ENCODE assay signal across 1 cellular context in genomic region chr4:9152182-9153007, GRCh38.
TF ChIP-seq lines count a peak whose summit lies in the region.
"Not testable (repeated sequence)": the region's sequence is repeated elsewhere in the genome, so short reads cannot be mapped to it uniquely, and the experiment has no call there.

No MANE protein-coding gene starts in this region.

TF ChIP-seq in HepG2, 621 proteins besides CTCF, POLR2A, EP300 and RAD21 (continued from another document):
- TF ChIP-seq, protein P1, sequence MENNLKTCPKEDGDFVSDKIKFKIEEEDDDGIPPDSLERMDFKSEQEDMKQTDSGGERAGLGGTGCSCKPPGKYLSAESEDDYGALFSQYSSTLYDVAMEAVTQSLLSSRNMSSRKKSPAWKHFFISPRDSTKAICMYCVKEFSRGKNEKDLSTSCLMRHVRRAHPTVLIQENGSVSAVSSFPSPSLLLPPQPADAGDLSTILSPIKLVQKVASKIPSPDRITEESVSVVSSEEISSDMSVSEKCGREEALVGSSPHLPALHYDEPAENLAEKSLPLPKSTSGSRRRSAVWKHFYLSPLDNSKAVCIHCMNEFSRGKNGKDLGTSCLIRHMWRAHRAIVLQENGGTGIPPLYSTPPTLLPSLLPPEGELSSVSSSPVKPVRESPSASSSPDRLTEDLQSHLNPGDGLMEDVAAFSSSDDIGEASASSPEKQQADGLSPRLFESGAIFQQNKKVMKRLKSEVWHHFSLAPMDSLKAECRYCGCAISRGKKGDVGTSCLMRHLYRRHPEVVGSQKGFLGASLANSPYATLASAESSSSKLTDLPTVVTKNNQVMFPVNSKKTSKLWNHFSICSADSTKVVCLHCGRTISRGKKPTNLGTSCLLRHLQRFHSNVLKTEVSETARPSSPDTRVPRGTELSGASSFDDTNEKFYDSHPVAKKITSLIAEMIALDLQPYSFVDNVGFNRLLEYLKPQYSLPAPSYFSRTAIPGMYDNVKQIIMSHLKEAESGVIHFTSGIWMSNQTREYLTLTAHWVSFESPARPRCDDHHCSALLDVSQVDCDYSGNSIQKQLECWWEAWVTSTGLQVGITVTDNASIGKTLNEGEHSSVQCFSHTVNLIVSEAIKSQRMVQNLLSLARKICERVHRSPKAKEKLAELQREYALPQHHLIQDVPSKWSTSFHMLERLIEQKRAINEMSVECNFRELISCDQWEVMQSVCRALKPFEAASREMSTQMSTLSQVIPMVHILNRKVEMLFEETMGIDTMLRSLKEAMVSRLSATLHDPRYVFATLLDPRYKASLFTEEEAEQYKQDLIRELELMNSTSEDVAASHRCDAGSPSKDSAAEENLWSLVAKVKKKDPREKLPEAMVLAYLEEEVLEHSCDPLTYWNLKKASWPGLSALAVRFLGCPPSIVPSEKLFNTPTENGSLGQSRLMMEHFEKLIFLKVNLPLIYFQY (CRISPR knock-in tag; IDR thresholded peaks at IDR 0.05; ENCODE audit: borderline replicate concordance): peak; percentile 54; the same call in 1 of the 2 replicates
- TF ChIP-seq TBX2 (CRISPR knock-in tag; IDR thresholded peaks at IDR 0.05; ENCODE audit: borderline replicate concordance) (peak; percentile 46; the same call in 1 of the 2 replicates), TAF1 (CRISPR knock-in tag; IDR thresholded peaks at IDR 0.05) (peak; percentile 47; the same call in 1 of the 2 replicates), KLF15 (CRISPR knock-in tag; IDR thresholded peaks at IDR 0.05; ENCODE audit: borderline replicate concordance) (0 out of 2 replicates have a peak, but pooled peaks have one; percentile 29), ZFY (CRISPR knock-in tag; IDR thresholded peaks at IDR 0.05) (peak; percentile 70), DRAP1 (CRISPR knock-in tag; IDR thresholded peaks at IDR 0.05) (peak; percentile 2; the same call in 1 of the 2 replicates), HNF4A (CRISPR knock-in tag; IDR thresholded peaks at IDR 0.05) (peak; percentile 20; the same call in 1 of the 2 replicates), GABPB1 (CRISPR knock-in tag; IDR thresholded peaks at IDR 0.05) (peak; percentile 32), ZNF777 (CRISPR knock-in tag; IDR thresholded peaks at IDR 0.05) (peak; percentile 72; the same call in 1 of the 2 replicates)
- TF ChIP-seq, protein P2, sequence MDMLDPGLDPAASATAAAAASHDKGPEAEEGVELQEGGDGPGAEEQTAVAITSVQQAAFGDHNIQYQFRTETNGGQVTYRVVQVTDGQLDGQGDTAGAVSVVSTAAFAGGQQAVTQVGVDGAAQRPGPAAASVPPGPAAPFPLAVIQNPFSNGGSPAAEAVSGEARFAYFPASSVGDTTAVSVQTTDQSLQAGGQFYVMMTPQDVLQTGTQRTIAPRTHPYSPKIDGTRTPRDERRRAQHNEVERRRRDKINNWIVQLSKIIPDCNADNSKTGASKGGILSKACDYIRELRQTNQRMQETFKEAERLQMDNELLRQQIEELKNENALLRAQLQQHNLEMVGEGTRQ (IDR thresholded peaks at IDR 0.05; ENCODE audit: low read depth, low read length): not testable (repeated sequence)
- TF ChIP-seq, protein P2 (CRISPR knock-in tag; IDR thresholded peaks at IDR 0.05; ENCODE audit: borderline replicate concordance): peak; percentile 50; the same call in 1 of the 2 replicates
